1 cellular context compared by ENCODE assay signal in the genomic region with DNA sequence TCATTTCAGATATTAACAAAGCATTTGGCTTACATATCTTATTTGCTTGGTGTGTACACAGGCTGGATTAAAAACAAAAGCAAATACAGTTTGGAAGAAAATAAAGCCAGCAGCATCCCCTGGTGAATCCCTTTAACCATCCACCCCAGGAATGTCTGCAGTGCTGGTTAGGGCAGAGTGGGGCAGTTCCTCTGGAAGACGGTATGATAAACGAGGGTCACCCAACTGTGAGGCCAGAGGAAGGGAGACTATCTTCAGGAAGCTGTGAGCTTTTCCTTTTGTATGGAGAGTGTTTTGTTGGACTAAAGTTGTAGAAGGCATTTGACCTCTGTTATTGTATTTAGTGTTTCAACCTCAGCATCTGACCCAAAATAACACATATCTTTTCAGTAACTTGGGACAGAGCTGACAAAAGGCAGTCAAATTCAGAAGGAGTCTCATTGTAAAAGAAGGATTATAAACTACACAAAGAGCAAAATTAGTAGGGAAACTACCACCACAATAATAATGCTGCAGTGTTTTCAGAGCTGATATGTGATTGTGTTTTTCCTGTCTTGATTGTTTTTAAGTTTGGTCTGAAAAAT.
TF ChIP-seq lines count a peak whose summit lies in the region.

No MANE protein-coding gene starts in this region.

TF ChIP-seq in GM23338, 12 proteins besides CTCF, POLR2A, EP300 and RAD21 (continued from another document):
- TF ChIP-seq, protein P1, sequence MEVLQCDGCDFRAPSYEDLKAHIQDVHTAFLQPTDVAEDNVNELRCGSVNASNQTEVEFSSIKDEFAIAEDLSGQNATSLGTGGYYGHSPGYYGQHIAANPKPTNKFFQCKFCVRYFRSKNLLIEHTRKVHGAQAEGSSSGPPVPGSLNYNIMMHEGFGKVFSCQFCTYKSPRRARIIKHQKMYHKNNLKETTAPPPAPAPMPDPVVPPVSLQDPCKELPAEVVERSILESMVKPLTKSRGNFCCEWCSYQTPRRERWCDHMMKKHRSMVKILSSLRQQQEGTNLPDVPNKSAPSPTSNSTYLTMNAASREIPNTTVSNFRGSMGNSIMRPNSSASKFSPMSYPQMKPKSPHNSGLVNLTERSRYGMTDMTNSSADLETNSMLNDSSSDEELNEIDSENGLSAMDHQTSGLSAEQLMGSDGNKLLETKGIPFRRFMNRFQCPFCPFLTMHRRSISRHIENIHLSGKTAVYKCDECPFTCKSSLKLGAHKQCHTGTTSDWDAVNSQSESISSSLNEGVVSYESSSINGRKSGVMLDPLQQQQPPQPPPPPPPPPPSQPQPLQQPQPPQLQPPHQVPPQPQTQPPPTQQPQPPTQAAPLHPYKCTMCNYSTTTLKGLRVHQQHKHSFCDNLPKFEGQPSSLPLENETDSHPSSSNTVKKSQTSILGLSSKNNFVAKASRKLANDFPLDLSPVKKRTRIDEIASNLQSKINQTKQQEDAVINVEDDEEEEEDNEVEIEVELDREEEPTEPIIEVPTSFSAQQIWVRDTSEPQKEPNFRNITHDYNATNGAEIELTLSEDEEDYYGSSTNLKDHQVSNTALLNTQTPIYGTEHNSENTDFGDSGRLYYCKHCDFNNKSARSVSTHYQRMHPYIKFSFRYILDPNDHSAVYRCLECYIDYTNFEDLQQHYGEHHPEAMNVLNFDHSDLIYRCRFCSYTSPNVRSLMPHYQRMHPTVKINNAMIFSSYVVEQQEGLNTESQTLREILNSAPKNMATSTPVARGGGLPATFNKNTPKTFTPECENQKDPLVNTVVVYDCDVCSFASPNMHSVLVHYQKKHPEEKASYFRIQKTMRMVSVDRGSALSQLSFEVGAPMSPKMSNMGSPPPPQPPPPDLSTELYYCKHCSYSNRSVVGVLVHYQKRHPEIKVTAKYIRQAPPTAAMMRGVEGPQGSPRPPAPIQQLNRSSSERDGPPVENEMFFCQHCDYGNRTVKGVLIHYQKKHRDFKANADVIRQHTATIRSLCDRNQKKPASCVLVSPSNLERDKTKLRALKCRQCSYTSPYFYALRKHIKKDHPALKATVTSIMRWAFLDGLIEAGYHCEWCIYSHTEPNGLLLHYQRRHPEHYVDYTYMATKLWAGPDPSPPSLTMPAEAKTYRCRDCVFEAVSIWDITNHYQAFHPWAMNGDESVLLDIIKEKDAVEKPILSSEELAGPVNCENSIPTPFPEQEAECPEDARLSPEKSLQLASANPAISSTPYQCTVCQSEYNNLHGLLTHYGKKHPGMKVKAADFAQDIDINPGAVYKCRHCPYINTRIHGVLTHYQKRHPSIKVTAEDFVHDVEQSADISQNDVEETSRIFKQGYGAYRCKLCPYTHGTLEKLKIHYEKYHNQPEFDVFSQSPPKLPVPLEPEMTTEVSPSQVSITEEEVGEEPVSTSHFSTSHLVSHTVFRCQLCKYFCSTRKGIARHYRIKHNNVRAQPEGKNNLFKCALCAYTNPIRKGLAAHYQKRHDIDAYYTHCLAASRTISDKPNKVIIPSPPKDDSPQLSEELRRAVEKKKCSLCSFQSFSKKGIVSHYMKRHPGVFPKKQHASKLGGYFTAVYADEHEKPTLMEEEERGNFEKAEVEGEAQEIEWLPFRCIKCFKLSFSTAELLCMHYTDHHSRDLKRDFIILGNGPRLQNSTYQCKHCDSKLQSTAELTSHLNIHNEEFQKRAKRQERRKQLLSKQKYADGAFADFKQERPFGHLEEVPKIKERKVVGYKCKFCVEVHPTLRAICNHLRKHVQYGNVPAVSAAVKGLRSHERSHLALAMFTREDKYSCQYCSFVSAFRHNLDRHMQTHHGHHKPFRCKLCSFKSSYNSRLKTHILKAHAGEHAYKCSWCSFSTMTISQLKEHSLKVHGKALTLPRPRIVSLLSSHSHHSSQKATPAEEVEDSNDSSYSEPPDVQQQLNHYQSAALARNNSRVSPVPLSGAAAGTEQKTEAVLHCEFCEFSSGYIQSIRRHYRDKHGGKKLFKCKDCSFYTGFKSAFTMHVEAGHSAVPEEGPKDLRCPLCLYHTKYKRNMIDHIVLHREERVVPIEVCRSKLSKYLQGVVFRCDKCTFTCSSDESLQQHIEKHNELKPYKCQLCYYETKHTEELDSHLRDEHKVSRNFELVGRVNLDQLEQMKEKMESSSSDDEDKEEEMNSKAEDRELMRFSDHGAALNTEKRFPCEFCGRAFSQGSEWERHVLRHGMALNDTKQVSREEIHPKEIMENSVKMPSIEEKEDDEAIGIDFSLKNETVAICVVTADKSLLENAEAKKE (CRISPR knock-in tag; IDR thresholded peaks at IDR 0.05): peak; percentile 66; the same call in 1 of the 2 replicates
